In genomic region chr9:91089405-91090131, GRCh38 we compare ENCODE assay signal across 8 cellular contexts.
DNase-seq lines count a peak whose midpoint lies in the region; ATAC-seq and TF ChIP-seq lines count a peak whose summit lies in the region.

No MANE protein-coding gene starts in this region.

- peak overlapping the region; percentile 30; the same call in 1 of the 2 replicates for H3K9ac ChIP-seq in BLaER1

- intact Hi-C loops in spleen (cut with DNase I; ENCODE audit: low total_unique reads): no loop called here

- TF ChIP-seq POLR2A in spleen (IDR thresholded peaks at IDR 0.05): no peak

- peaks cover 27% of the 10 kb centered on the region for H3K4me1 ChIP-seq in BLaER1
- peaks cover 0 to 9% (median 0%) of the 10 kb centered on the region in 6 donors for H3K4me1 ChIP-seq in spleen

- 34 to 53% (median 40%) methylated on average over 6 of the region's 6 CpGs for WGBS in spleen, 5 donors

- H3K27ac ChIP-seq in BLaER1: no peak overlapping the region
- H3K27ac ChIP-seq in VCaP: 0 out of 2 replicates have a peak overlapping the region, but pooled peaks have one; percentile 24
- no peak overlapping the region for H3K27ac ChIP-seq in spleen

- H3K36me3 ChIP-seq in BLaER1 (peaks cover 8% of the 10 kb centered on the region; the same call in 1 of the 2 replicates), H7 (replicated peaks; ENCODE audit: control insufficient read depth, insufficient read depth, low read length) (no peaks in the 10 kb centered on the region), spleen (no peaks in the 10 kb centered on the region)

- peak; percentile 68 for TF ChIP-seq CTCF in VCaP (conservative IDR thresholded peaks at IDR 0.05)
- peak in 7 of 11 experiments; percentile 12 to 48 (median 24) for TF ChIP-seq CTCF in spleen (IDR thresholded peaks at IDR 0.05 in 8 of 11, conservative IDR thresholded peaks at IDR 0.05 in 3 of 11)

- peak overlapping the region; percentile 11; the same call in 1 of the 2 replicates for H3K4me2 ChIP-seq in BLaER1

- H3K9me3 ChIP-seq in BLaER1 (peaks cover 15% of the 10 kb centered on the region), spleen (peaks cover 0 to 16% (median 11%) of the 10 kb centered on the region in 8 donors)

- ATAC-seq in GM19324 (IDR thresholded peaks at IDR 0.05; ENCODE audit: low FRiP score, unreplicated experiment) (no peak), HG02759 (IDR thresholded peaks at IDR 0.05; ENCODE audit: unreplicated experiment) (no peak), HG03521 (IDR thresholded peaks at IDR 0.05; ENCODE audit: unreplicated experiment) (no peak)

- H3K27me3 ChIP-seq in BLaER1 (no peaks in the 10 kb centered on the region), H7 (ENCODE audit: control insufficient read depth, insufficient read depth, low read length) (no peaks in the 10 kb centered on the region), spleen (replicated peaks in 1 of 7) (no peaks in the 10 kb centered on the region)

- no peak overlapping the region for H3K4me3 ChIP-seq in BLaER1
- H3K4me3 ChIP-seq in H7 (ENCODE audit: insufficient read depth, low read depth, low read length): no peak overlapping the region
- no peak overlapping the region for H3K4me3 ChIP-seq in spleen

- peak; percentile 43 for DNase-seq in H7
- peak; percentile 48 for DNase-seq in glomerular visceral epithelial cell (ENCODE audit: extremely low spot score)
- no peak for DNase-seq in spleen

- H4K20me1 ChIP-seq in BLaER1: no peaks in the 10 kb centered on the region
